In genomic region chr1:151294748-151295462, GRCh38 we compare ENCODE assay signal across 13 cellular contexts. TPM values are rescaled to one million over a fixed set of nuclear protein-coding genes. Genes with fewer than 3 reads are reported as not detected.
DNase-seq lines count a peak whose midpoint lies in the region; ATAC-seq, FAIRE-seq and TF ChIP-seq lines count a peak whose summit lies in the region.
"Had no signal": no experiment of that assay in that cellular context is flagged by ENCODE, and none has a peak within 500 bp of the region (broad histone marks: within the 10 kb centered on the region; RNA-seq: fewer than 3 reads in every experiment).

No MANE protein-coding gene starts in this region.

- no peaks in the 10 kb centered on the region for H3K27me3 Mint-ChIP-seq in CD4-positive, alpha-beta T cell
- H3K27me3 Mint-ChIP-seq in neural progenitor cell (ENCODE audit: insufficient read depth, low read depth), result peaks cover 12% of the 10 kb centered on the region
- H3K27me3 Mint-ChIP-seq in stimulated activated naive CD8-positive, alpha-beta T cell treated with anti-CD3 and anti-CD28 coated beads, Interleukin-15, amount 100 ng/mL, for 72 hours, result no peaks in the 10 kb centered on the region

- H3K4me3 ChIP-seq in KMS-11 (IDR thresholded peaks at IDR 0.05; ENCODE audit: insufficient read depth, low read depth, low read length), result no peak overlapping the region
- no peak overlapping the region for H3K4me3 ChIP-seq in neural progenitor cell
- H3K4me3 ChIP-seq: colonic mucosa, GM12878, upper lobe of left lung had no signal

- no peak for TF ChIP-seq CTCF in CD4-positive, alpha-beta T cell (IDR thresholded peaks at IDR 0.05)
- TF ChIP-seq CTCF in KMS-11 (conservative IDR thresholded peaks at IDR 0.05; ENCODE audit: low read depth, low read length) (no peak), neural progenitor cell (IDR thresholded peaks at IDR 0.05) (no peak)

- no peaks in the 10 kb centered on the region for H3K9me3 Mint-ChIP-seq in CD4-positive, alpha-beta T cell
- H3K9me3 Mint-ChIP-seq in neural progenitor cell, result no peaks in the 10 kb centered on the region
- H3K9me3 Mint-ChIP-seq in stimulated activated naive CD8-positive, alpha-beta T cell treated with anti-CD3 and anti-CD28 coated beads, Interleukin-15, amount 100 ng/mL, for 72 hours, result no peaks in the 10 kb centered on the region

- no peaks in the 10 kb centered on the region for H3K4me1 Mint-ChIP-seq in CD4-positive, alpha-beta T cell (ENCODE audit: low read depth)
- H3K4me1 Mint-ChIP-seq in neural progenitor cell, result peaks cover 4% of the 10 kb centered on the region
- H3K4me1 Mint-ChIP-seq in stimulated activated naive CD8-positive, alpha-beta T cell treated with anti-CD3 and anti-CD28 coated beads, Interleukin-15, amount 100 ng/mL, for 72 hours, result peaks cover 16% of the 10 kb centered on the region

- no peak for DNase-seq in CD4-positive, alpha-beta T cell
- peak; percentile 58 to 65 for DNase-seq in frontal cortex (ENCODE audit: low spot score in 2 of 2)
- DNase-seq in neural progenitor cell (ENCODE audit: low spot score), result peak; percentile 58
- no peak for DNase-seq in stimulated activated naive CD8-positive, alpha-beta T cell treated with anti-CD3 and anti-CD28 coated beads, Interleukin-15, amount 100 ng/mL, for 72 hours
- DNase-seq in activated T-cell treated with anti-CD3 and anti-CD28 coated beads, Interleukin-2, amount 50 U/mL, for 1 hour, result no peak
- no peak for DNase-seq in SKM-1 treated with dmso at 0.1 percent for 144 hours (lab: John Stamatoyannopoulos, UW; ENCODE audit: unreplicated experiment)
- DNase-seq: colonic mucosa, mesendoderm, NCI-H1105, upper lobe of left lung had no signal

- no peak overlapping the region for H3K9ac ChIP-seq in KMS-11
- no peak overlapping the region for H3K9ac ChIP-seq in neural progenitor cell

- POLR2A ChIA-PET in CD4-positive, alpha-beta T cell (lab: Charles Lee), result interaction anchor here (1.9 kb wide), 1 partner anchor 33 kb away, joined by 8 read pairs; the partner anchor contains the start of gene PI4KB

- H2AFZ ChIP-seq in KMS-11 (ENCODE audit: low read depth), result no peak overlapping the region
- no peak overlapping the region for H2AFZ ChIP-seq in neural progenitor cell (replicated peaks)

- no peak for FAIRE-seq in frontal cortex (lab: Jason Lieb, UNC)
- FAIRE-seq: GM12878 had no signal

- no peak overlapping the region for H3K4me3 Mint-ChIP-seq in CD4-positive, alpha-beta T cell
- H3K4me3 Mint-ChIP-seq in neural progenitor cell, result no peak overlapping the region
- no peak overlapping the region for H3K4me3 Mint-ChIP-seq in stimulated activated naive CD8-positive, alpha-beta T cell treated with anti-CD3 and anti-CD28 coated beads, Interleukin-15, amount 100 ng/mL, for 72 hours

- peak overlapping the region; percentile 13 for H3K27ac ChIP-seq in CD4-positive, alpha-beta T cell (ENCODE audit: low read depth, low read length)
- H3K27ac ChIP-seq in KMS-11, result peak overlapping the region; percentile 2; the same call in 1 of the 2 replicates
- peak overlapping the region; percentile 76 for H3K27ac ChIP-seq in neural progenitor cell
- H3K27ac ChIP-seq: colonic mucosa, upper lobe of left lung had no signal

- H3K4me1 ChIP-seq in KMS-11 (ENCODE audit: low read depth, poor library complexity, severe bottlenecking), result no peaks in the 10 kb centered on the region
- H3K4me1 ChIP-seq in neural progenitor cell, result peaks cover 27% of the 10 kb centered on the region
- H3K4me1 ChIP-seq: colonic mucosa, upper lobe of left lung had no signal

- peaks cover 84% of the 10 kb centered on the region for H3K36me3 Mint-ChIP-seq in CD4-positive, alpha-beta T cell (ENCODE audit: low read depth)
- peaks cover 23% of the 10 kb centered on the region for H3K36me3 Mint-ChIP-seq in neural progenitor cell

- H3K9me3 ChIP-seq in CD4-positive, alpha-beta T cell (ENCODE audit: control insufficient read depth, low read length), result no peaks in the 10 kb centered on the region
- H3K9me3 ChIP-seq in neural progenitor cell (ENCODE audit: low read depth), result no peaks in the 10 kb centered on the region
- H3K9me3 ChIP-seq: colonic mucosa, upper lobe of left lung had no signal

- no peaks in the 10 kb centered on the region for H3K27me3 ChIP-seq in CD4-positive, alpha-beta T cell (ENCODE audit: control insufficient read depth, insufficient read depth, low read length)
- H3K27me3 ChIP-seq in KMS-11 (ENCODE audit: insufficient read depth, low read depth) (no peaks in the 10 kb centered on the region), neural progenitor cell (no peaks in the 10 kb centered on the region)
- H3K27me3 ChIP-seq: colonic mucosa, upper lobe of left lung had no signal

- H3K79me2 ChIP-seq in KMS-11 (ENCODE audit: insufficient read depth, low read depth) (no peaks in the 10 kb centered on the region), neural progenitor cell (ENCODE audit: low read depth) (no peaks in the 10 kb centered on the region)

- peaks cover 50% of the 10 kb centered on the region for H3F3A ChIP-seq in neural progenitor cell (ENCODE audit: low read depth)

- no peak for ATAC-seq in CD4-positive, alpha-beta T cell (ENCODE audit: poor library complexity)
- ATAC-seq in stimulated activated naive CD8-positive, alpha-beta T cell treated with anti-CD3 and anti-CD28 coated beads, Interleukin-15, amount 100 ng/mL, for 72 hours, result no peak
- no peak for ATAC-seq in HG02870 (IDR thresholded peaks at IDR 0.05; ENCODE audit: unreplicated experiment)
- ATAC-seq: GM12878 had no signal

- H3K27ac Mint-ChIP-seq in CD4-positive, alpha-beta T cell, result no peak overlapping the region
- H3K27ac Mint-ChIP-seq in neural progenitor cell, result peak overlapping the region; percentile 38
- H3K27ac Mint-ChIP-seq in stimulated activated naive CD8-positive, alpha-beta T cell treated with anti-CD3 and anti-CD28 coated beads, Interleukin-15, amount 100 ng/mL, for 72 hours, result peak overlapping the region in 1 of 2 donors; percentile 5

- H3K36me3 ChIP-seq in KMS-11 (ENCODE audit: insufficient read depth) (peaks cover 17% of the 10 kb centered on the region; the same call in 1 of the 2 replicates), neural progenitor cell (peaks cover 4% of the 10 kb centered on the region)

- H3K4me2 ChIP-seq in KMS-11 (no peak overlapping the region), neural progenitor cell (peak overlapping the region; percentile 35)

- H4K20me1 ChIP-seq in KMS-11 (ENCODE audit: insufficient read depth), result no peaks in the 10 kb centered on the region
- H4K20me1 ChIP-seq in neural progenitor cell (ENCODE audit: low read depth), result peaks cover 6% of the 10 kb centered on the region

- CTCF ChIA-PET in CD4-positive, alpha-beta T cell (lab: Charles Lee), result interaction anchor here (0.9 to 1.1 kb wide), 2 partner anchors 46 kb away, joined by 3 read pairs; no protein-coding TSS in a partner anchor

- intact Hi-C loops in CD4-positive, alpha-beta T cell (cut with DNase I, micrococcal nuclease), result no loop called here

RNA-seq across cellular contexts. Expression of gene ZNF687, which starts 12.8 kb away (rescaled TPM):
- 10 to 100 TPM; 38.9 to 40.0 TPM for total RNA-seq in CD4-positive, alpha-beta T cell
- total RNA-seq in frontal cortex, result 4.9 TPM
- 20.2 and 43.1 TPM in 2 replicates for total RNA-seq in neural progenitor cell (ENCODE audit: low replicate concordance)

RNA-seq across cellular contexts. Expression of gene PI4KB, which starts 32.3 kb away (rescaled TPM):
- 10 to 100 TPM; 50.2 to 51.0 TPM for total RNA-seq in CD4-positive, alpha-beta T cell
- total RNA-seq in frontal cortex (28.5 TPM), neural progenitor cell (ENCODE audit: low replicate concordance) (19.0 and 33.5 TPM in 2 replicates)

RNA-seq across cellular contexts. Expression of gene PSMD4, which starts 40.4 kb away (rescaled TPM):
- 10 to 100 TPM; 57.2 TPM for total RNA-seq in CD4-positive, alpha-beta T cell
- total RNA-seq in frontal cortex (110 TPM), neural progenitor cell (ENCODE audit: low replicate concordance) (123 and 162 TPM in 2 replicates)

RNA-seq across cellular contexts. Expression of gene RFX5, which starts 52.1 kb away (rescaled TPM):
- total RNA-seq in CD4-positive, alpha-beta T cell, result 10 to 100 TPM; 62.0 to 65.7 TPM
- 14.3 TPM for total RNA-seq in frontal cortex
- 87.5 and 108 TPM in 2 replicates for total RNA-seq in neural progenitor cell (ENCODE audit: low replicate concordance)

Comparison
In these comparisons a context has a peak if more than half of its experiments do, and no peak if none do; other contexts are left out.
1. DNase-seq: peak in frontal cortex (2 of 2) and neural progenitor cell (single experiment); none in CD4-positive, alpha-beta T cell (0 of 10), stimulated activated naive CD8-positive, alpha-beta T cell treated with anti-CD3 and anti-CD28 coated beads, Interleukin-15, amount 100 ng/mL, for 72 hours (0 of 2), activated T-cell treated with anti-CD3 and anti-CD28 coated beads, Interleukin-2, amount 50 U/mL, for 1 hour (single experiment) and SKM-1 treated with dmso at 0.1 percent for 144 hours (single experiment).
2. H3K27ac ChIP-seq: peak in every context shown above with its lines; median percentile 76 in neural progenitor cell; 13 in CD4-positive, alpha-beta T cell; 2 in KMS-11.